Comparison of ENCODE assay signal across 1 cellular context in the genomic region with DNA sequence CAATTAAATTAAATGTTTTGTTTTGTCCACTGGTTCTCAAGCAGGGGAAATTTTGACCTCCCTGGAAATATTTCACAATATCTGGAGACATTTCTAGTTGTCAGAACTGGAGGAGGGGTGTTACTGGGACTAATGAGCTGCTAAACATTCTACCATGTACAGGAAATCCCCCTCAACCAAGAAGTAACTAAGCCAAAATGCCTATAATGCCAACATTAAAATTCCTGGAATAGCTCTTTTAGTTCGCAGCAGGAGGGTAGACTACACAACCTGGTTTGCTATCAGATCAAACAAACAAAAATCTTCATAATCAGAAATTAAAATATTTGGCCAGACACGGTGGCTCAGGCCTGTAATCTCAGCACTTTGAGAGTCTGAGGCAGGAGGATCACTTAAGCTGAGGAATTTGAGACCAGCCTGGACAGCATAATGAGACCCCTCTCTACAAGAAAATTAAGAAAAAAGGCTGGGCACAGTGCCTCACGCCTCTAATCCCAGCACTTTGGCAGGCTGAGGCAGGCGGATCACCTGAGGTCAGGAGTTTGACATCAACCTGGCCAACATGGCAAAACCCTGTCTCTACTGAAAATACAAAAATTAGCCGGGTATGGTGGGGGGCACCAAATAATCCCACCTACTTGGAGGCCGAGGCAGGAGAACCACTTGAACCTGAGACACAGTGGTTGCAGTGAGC.
A peak's percentile ranks its signal among the peaks of the same experiment; 100 is the strongest.
TF ChIP-seq lines count a peak whose summit lies in the region.

No MANE protein-coding gene starts in this region.

TF ChIP-seq in GM12878, 131 proteins besides CTCF, POLR2A, EP300 and RAD21:
- TF ChIP-seq SMC3 (IDR thresholded peaks at IDR 0.05; ENCODE audit: borderline replicate concordance, low read length) (no peak), MTA2 (IDR thresholded peaks at IDR 0.05; ENCODE audit: low read depth) (0 out of 2 replicates have a peak, but pooled peaks have one; percentile 33)
